In genomic region chr6:14953806-14954205, GRCh38 we compare ENCODE assay signal across 31 cellular contexts.
DNase-seq lines count a peak whose midpoint lies in the region; ATAC-seq and TF ChIP-seq lines count a peak whose summit lies in the region.
"Had no signal": no experiment of that assay in that cellular context is flagged by ENCODE, and none has a peak within 500 bp of the region (broad histone marks: within the 10 kb centered on the region; RNA-seq: fewer than 3 reads in every experiment).

No MANE protein-coding gene starts in this region.

- no peaks in the 10 kb centered on the region for H4K20me1 ChIP-seq in OCI-LY3 (ENCODE audit: insufficient read depth, low read length)

- ATAC-seq in SK-N-SH treated with all-trans-retinoic acid at 6 μM for 48 hours: no peak
- ATAC-seq in WTC11: no peak
- ATAC-seq: activated CD8-positive, alpha-beta memory T cell treated with anti-CD3 and anti-CD28 coated beads, Interleukin-2, amount 10 ng/mL, durations not matched to agents 7 days and 5 days; activated naive CD8-positive, alpha-beta T cell treated with anti-CD3 and anti-CD28 coated beads, Interleukin-2, amount 50 U/mL, for 24 hours; activated T-cell treated with anti-CD3 and anti-CD28 coated beads, Interleukin-2, amount 50 U/mL, for 72 hours; GM23338; heart left ventricle; left lung had no signal

- peaks cover 10% of the 10 kb centered on the region for H3K9me3 Mint-ChIP-seq in WTC11
- H3K9me3 Mint-ChIP-seq: activated naive CD8-positive, alpha-beta T cell treated with anti-CD3 and anti-CD28 coated beads, Interleukin-2, amount 50 U/mL, for 24 hours had no signal

- no peaks in the 10 kb centered on the region for H3K27me3 ChIP-seq in OCI-LY3 (ENCODE audit: low read depth, low read length)
- no peaks in the 10 kb centered on the region for H3K27me3 ChIP-seq in neutrophil
- H3K27me3 ChIP-seq: heart left ventricle, left lung, right atrium auricular region, thyroid gland, uterus had no signal

- H3K9me3 ChIP-seq in OCI-LY3 (ENCODE audit: insufficient read depth, low read length): no peaks in the 10 kb centered on the region
- H3K9me3 ChIP-seq in neutrophil: no peaks in the 10 kb centered on the region
- H3K9me3 ChIP-seq: thyroid gland, uterus had no signal

- no peak overlapping the region for H3K4me3 Mint-ChIP-seq in WTC11
- H3K4me3 Mint-ChIP-seq: activated CD8-positive, alpha-beta memory T cell treated with anti-CD3 and anti-CD28 coated beads, Interleukin-2, amount 10 ng/mL, durations not matched to agents 7 days and 5 days; activated naive CD8-positive, alpha-beta T cell treated with anti-CD3 and anti-CD28 coated beads, Interleukin-2, amount 50 U/mL, for 24 hours; activated T-cell treated with anti-CD3 and anti-CD28 coated beads, Interleukin-2, amount 50 U/mL, for 72 hours; GM23338; memory B cell had no signal

- peak; percentile 86 for DNase-seq in D341Med (ENCODE audit: low spot score)
- peak; percentile 17 for DNase-seq in LHCN-M2 (ENCODE audit: low read depth)
- DNase-seq in WTC11 (ENCODE audit: low spot score): no peak
- no peak for DNase-seq in NCI-H2081 (lab: John Stamatoyannopoulos, UW)
- DNase-seq: activated CD4-positive, alpha-beta T cell treated with anti-CD3 and anti-CD28 coated beads, Interleukin-2, amount 50 U/mL, for 4 hours; activated CD8-positive, alpha-beta memory T cell treated with anti-CD3 and anti-CD28 coated beads, Interleukin-2, amount 10 ng/mL, durations not matched to agents 7 days and 5 days; activated naive CD4-positive, alpha-beta T cell; activated naive CD8-positive, alpha-beta T cell treated with anti-CD3 and anti-CD28 coated beads, Interleukin-2, amount 50 U/mL, for 24 hours; activated T-cell treated with anti-CD3 and anti-CD28 coated beads, Interleukin-2, amount 50 U/mL, for 72 hours; caudate nucleus; cortex of kidney; DND-41; erythroblast; heart left ventricle; islet precursor cell; left lung; NCI-H146; NCI-H2227 treated with DMSO at 0.1 percent for 48 hours; NCI-H748 treated with DMSO at 0.1 percent for 48 hours; posterior cingulate gyrus; RPMI8226; stimulated activated CD4-positive, alpha-beta T cell treated with anti-CD3 and anti-CD28 coated beads, Interleukin-2, amount 100 ng/mL, for 24 hours; T-helper 1 cell; thyroid gland; uterus had no signal

- peaks cover 35% of the 10 kb centered on the region for H3K4me1 ChIP-seq in OCI-LY3 (ENCODE audit: low read length)
- H3K4me1 ChIP-seq in neutrophil (ENCODE audit: control insufficient read depth in 1 of 2, insufficient read depth in 1 of 2, low read depth in 1 of 2, low read length in 1 of 2): peaks cover 40 to 51% of the 10 kb centered on the region in 2 experiments
- H3K4me1 ChIP-seq: left lung, right atrium auricular region, thyroid gland, uterus had no signal

- POLR2A ChIA-PET in WTC11 (lab: Charles Lee): no interaction called here

- CTCF ChIA-PET in WTC11 (lab: Charles Lee): no interaction called here

- H3K79me2 ChIP-seq in OCI-LY3 (ENCODE audit: low read length): no peaks in the 10 kb centered on the region

- peak overlapping the region; percentile 17; the same call in 1 of the 2 replicates for H3K4me2 ChIP-seq in OCI-LY3 (ENCODE audit: low read length)
- H3K4me2 ChIP-seq: GM23338 had no signal

- H3K27me3 Mint-ChIP-seq in WTC11 (ENCODE audit: low read depth): no peaks in the 10 kb centered on the region
- H3K27me3 Mint-ChIP-seq: activated CD8-positive, alpha-beta memory T cell treated with anti-CD3 and anti-CD28 coated beads, Interleukin-2, amount 10 ng/mL, durations not matched to agents 7 days and 5 days; activated naive CD8-positive, alpha-beta T cell treated with anti-CD3 and anti-CD28 coated beads, Interleukin-2, amount 50 U/mL, for 24 hours; memory B cell had no signal

- H3K9ac ChIP-seq in OCI-LY3 (ENCODE audit: low read length): no peak overlapping the region

- no peak for TF ChIP-seq CTCF in OCI-LY3 (IDR thresholded peaks at IDR 0.05; ENCODE audit: low read depth, low read length)
- TF ChIP-seq CTCF in neutrophil (IDR thresholded peaks at IDR 0.05): no peak
- TF ChIP-seq CTCF in WTC11 (IDR thresholded peaks at IDR 0.05): no peak

- H3K27ac ChIP-seq in OCI-LY3 (ENCODE audit: low read length) (no peak overlapping the region), neutrophil (peak overlapping the region; percentile 80)
- H3K27ac ChIP-seq: heart left ventricle, left lung, right atrium auricular region, thyroid gland, uterus had no signal

- peaks cover 15% of the 10 kb centered on the region for H3K36me3 Mint-ChIP-seq in WTC11

- H2AFZ ChIP-seq in OCI-LY3 (ENCODE audit: low read depth, low read length): peak overlapping the region; percentile 80; the same call in 1 of the 2 replicates
- H2AFZ ChIP-seq: GM23338 had no signal

- H3K36me3 ChIP-seq in OCI-LY3 (replicated peaks; ENCODE audit: low read depth, low read length) (no peaks in the 10 kb centered on the region), neutrophil (no peaks in the 10 kb centered on the region)
- H3K36me3 ChIP-seq: heart left ventricle, left lung, right atrium auricular region, thyroid gland, uterus had no signal

- 0 out of 2 replicates have a peak, but pooled peaks cover 4% of the 10 kb centered on the region for H3K4me1 Mint-ChIP-seq in WTC11
- H3K4me1 Mint-ChIP-seq: activated CD8-positive, alpha-beta memory T cell treated with anti-CD3 and anti-CD28 coated beads, Interleukin-2, amount 10 ng/mL, durations not matched to agents 7 days and 5 days; GM23338 had no signal

- no peak overlapping the region for H3K27ac Mint-ChIP-seq in WTC11
- H3K27ac Mint-ChIP-seq: activated CD8-positive, alpha-beta memory T cell treated with anti-CD3 and anti-CD28 coated beads, Interleukin-2, amount 10 ng/mL, durations not matched to agents 7 days and 5 days; activated naive CD8-positive, alpha-beta T cell treated with anti-CD3 and anti-CD28 coated beads, Interleukin-2, amount 50 U/mL, for 24 hours; activated T-cell treated with anti-CD3 and anti-CD28 coated beads, Interleukin-2, amount 50 U/mL, for 72 hours; GM23338; memory B cell had no signal

- H3K4me3 ChIP-seq in OCI-LY3 (ENCODE audit: low read length) (no peak overlapping the region), neutrophil (ENCODE audit: low read depth in 1 of 2, low read length in 1 of 2) (no peak overlapping the region)
- H3K4me3 ChIP-seq: GM23338, heart left ventricle, left lung, right atrium auricular region, thyroid gland, uterus had no signal

TF ChIP-seq in SK-N-SH treated with all-trans-retinoic acid at 6 μM for 48 hours, 23 proteins besides CTCF, POLR2A, EP300 and RAD21:
- TF ChIP-seq TCF4 (CRISPR knock-in tag; IDR thresholded peaks at IDR 0.05; ENCODE audit: borderline replicate concordance) (no peak), ZNF565 (CRISPR knock-in tag; conservative IDR thresholded peaks at IDR 0.05; ENCODE audit: low read depth) (no peak), ZNF8 (CRISPR knock-in tag; IDR thresholded peaks at IDR 0.05) (no peak), POU6F1 (CRISPR knock-in tag; IDR thresholded peaks at IDR 0.05; ENCODE audit: borderline replicate concordance, low read depth) (no peak)
TF ChIP-seq in SK-N-SH treated with all-trans-retinoic acid at 6 μM for 48 hours: peak in this region for 0.

TF ChIP-seq in WTC11, 78 proteins besides CTCF, POLR2A, EP300 and RAD21:
- no peak for TF ChIP-seq ERG (CRISPR knock-in tag; IDR thresholded peaks at IDR 0.05)
- no peak for TF ChIP-seq FOXK1 (CRISPR knock-in tag; IDR thresholded peaks at IDR 0.05)
- no peak for TF ChIP-seq ZNF317 (CRISPR knock-in tag; IDR thresholded peaks at IDR 0.05; ENCODE audit: borderline replicate concordance, low read depth)
- no peak for TF ChIP-seq CDX4 (CRISPR knock-in tag; IDR thresholded peaks at IDR 0.05; ENCODE audit: borderline replicate concordance)
- no peak for TF ChIP-seq MLX (CRISPR knock-in tag; IDR thresholded peaks at IDR 0.05)

Comparison
In these comparisons a context has a peak if more than half of its experiments do, and no peak if none do; other contexts are left out.
1. DNase-seq: peak in D341Med (single experiment) and LHCN-M2 (single experiment); none in WTC11 (single experiment) and NCI-H2081 (0 of 2).